8 cellular contexts compared by ENCODE assay signal in genomic region chr2:234288974-234289455, GRCh38.
DNase-seq lines count a peak whose midpoint lies in the region; ATAC-seq, FAIRE-seq and TF ChIP-seq lines count a peak whose summit lies in the region.

No MANE protein-coding gene starts in this region.

- H3K27ac Mint-ChIP-seq in CD4-positive, alpha-beta memory T cell, result peak overlapping the region; percentile 93 to 100 (median 100)
- peak overlapping the region; percentile 96 for H3K27ac Mint-ChIP-seq in activated naive CD4-positive, alpha-beta T cell treated with anti-CD3 and anti-CD28 coated beads for 36 hours

- intact Hi-C loops in CD4-positive, alpha-beta memory T cell (cut with micrococcal nuclease), result loop anchor here (1.0 to 2.0 kb wide), 6 partner anchors 10 to 211 kb away; no protein-coding TSS in a partner anchor
- intact Hi-C loops in activated naive CD4-positive, alpha-beta T cell treated with anti-CD3 and anti-CD28 coated beads for 36 hours (cut with micrococcal nuclease), result loop anchor here (1.0 to 2.0 kb wide), 3 partner anchors 154 to 256 kb away; no protein-coding TSS in a partner anchor
- intact Hi-C loops in sigmoid colon (cut with DNase I), result loop anchor here (2.0 to 10.0 kb wide), 3 partner anchors 154 to 314 kb away; partner anchors contain the start of gene ARL4C

- H3K4me1 Mint-ChIP-seq in CD4-positive, alpha-beta memory T cell, result peaks cover 50 to 65% (median 58%) of the 10 kb centered on the region in 4 donors
- peaks cover 71% of the 10 kb centered on the region for H3K4me1 Mint-ChIP-seq in activated naive CD4-positive, alpha-beta T cell treated with anti-CD3 and anti-CD28 coated beads for 36 hours (ENCODE audit: low read depth)

- no peaks in the 10 kb centered on the region for H3K9me3 ChIP-seq in CD4-positive, alpha-beta memory T cell (ENCODE audit: control insufficient read depth in 1 of 2, low read length in 2 of 2)
- H3K9me3 ChIP-seq in cardiac muscle cell (ENCODE audit: low read depth) (no peaks in the 10 kb centered on the region), sigmoid colon (no peaks in the 10 kb centered on the region)

- peak overlapping the region in 1 of 2 donors; percentile 23 for H3K4me3 ChIP-seq in CD4-positive, alpha-beta memory T cell (ENCODE audit: low read length in 2 of 2)
- H3K4me3 ChIP-seq in cardiac muscle cell (no peak overlapping the region), sigmoid colon (no peak overlapping the region)

- no peaks in the 10 kb centered on the region for H3K27me3 ChIP-seq in CD4-positive, alpha-beta memory T cell (ENCODE audit: insufficient read depth, low read length)
- H3K27me3 ChIP-seq in cardiac muscle cell, result no peaks in the 10 kb centered on the region
- H3K27me3 ChIP-seq in sigmoid colon, result no peaks in the 10 kb centered on the region

- peak overlapping the region; percentile 97 for H3K27ac ChIP-seq in CD4-positive, alpha-beta memory T cell (ENCODE audit: low read depth, low read length)
- no peak overlapping the region for H3K27ac ChIP-seq in cardiac muscle cell
- no peak overlapping the region for H3K27ac ChIP-seq in sigmoid colon

- ATAC-seq in HG03139 (IDR thresholded peaks at IDR 0.05; ENCODE audit: unreplicated experiment), result no peak
- no peak for ATAC-seq in HG03442 (IDR thresholded peaks at IDR 0.05; ENCODE audit: unreplicated experiment)

- peak; percentile 33 for FAIRE-seq in HTR-8/SVneo (lab: Jason Lieb, UNC)

- TF ChIP-seq CTCF in cardiac muscle cell (IDR thresholded peaks at IDR 0.05; ENCODE audit: low read depth, low read length) (peak; percentile 83), sigmoid colon (IDR thresholded peaks at IDR 0.05) (peak; percentile 50 to 68 (median 62))

- H3K4me1 ChIP-seq in CD4-positive, alpha-beta memory T cell (ENCODE audit: insufficient read depth, low read length), result peaks cover 56% of the 10 kb centered on the region
- no peaks in the 10 kb centered on the region for H3K4me1 ChIP-seq in cardiac muscle cell (ENCODE audit: low read depth)
- H3K4me1 ChIP-seq in sigmoid colon, result no peaks in the 10 kb centered on the region

- no peaks in the 10 kb centered on the region for H3K9me3 Mint-ChIP-seq in CD4-positive, alpha-beta memory T cell
- no peaks in the 10 kb centered on the region for H3K9me3 Mint-ChIP-seq in activated naive CD4-positive, alpha-beta T cell treated with anti-CD3 and anti-CD28 coated beads for 36 hours

- peak; percentile 76 to 83 (median 82) for DNase-seq in CD4-positive, alpha-beta memory T cell
- peak; percentile 66 for DNase-seq in HTR-8/SVneo (ENCODE audit: insufficient read length, low spot score)
- DNase-seq in RPMI8226, result peak; percentile 47
- DNase-seq in activated naive CD4-positive, alpha-beta T cell treated with anti-CD3 and anti-CD28 coated beads for 36 hours, result peak; percentile 89
- DNase-seq in cardiac muscle cell (ENCODE audit: low read depth in 1 of 2, low spot score in 1 of 2), result peak; percentile 63 to 69
- peak; percentile 80 for DNase-seq in sigmoid colon

- 54 to 74% methylated on average over 13 of the region's 13 CpGs for WGBS in sigmoid colon, 2 donors

- TF ChIP-seq POLR2A in sigmoid colon (IDR thresholded peaks at IDR 0.05), result no peak

- POLR2A ChIA-PET in CD4-positive, alpha-beta memory T cell (lab: Charles Lee; ENCODE audit: partially characterized antibody), result interaction anchor here (0.5 to 12.0 kb wide), 26 partner anchors 8 to 263 kb away, joined by 3 to 471 read pairs (median 5); partner anchors contain the start of gene ARL4C

- H3K36me3 Mint-ChIP-seq in CD4-positive, alpha-beta memory T cell, result no peaks in the 10 kb centered on the region
- H3K36me3 Mint-ChIP-seq in activated naive CD4-positive, alpha-beta T cell treated with anti-CD3 and anti-CD28 coated beads for 36 hours (ENCODE audit: low read depth), result no peaks in the 10 kb centered on the region

- H3K27me3 Mint-ChIP-seq in CD4-positive, alpha-beta memory T cell, result no peaks in the 10 kb centered on the region
- no peaks in the 10 kb centered on the region for H3K27me3 Mint-ChIP-seq in activated naive CD4-positive, alpha-beta T cell treated with anti-CD3 and anti-CD28 coated beads for 36 hours (ENCODE audit: low read depth)

- TF ChIP-seq EP300 in sigmoid colon (IDR thresholded peaks at IDR 0.05), result no peak

- no peaks in the 10 kb centered on the region for H3K36me3 ChIP-seq in CD4-positive, alpha-beta memory T cell (ENCODE audit: insufficient read depth, low read length)
- H3K36me3 ChIP-seq in cardiac muscle cell, result no peaks in the 10 kb centered on the region
- no peaks in the 10 kb centered on the region for H3K36me3 ChIP-seq in sigmoid colon

- peak overlapping the region in 4 of 8 donors; percentile 46 to 85 (median 70) for H3K4me3 Mint-ChIP-seq in CD4-positive, alpha-beta memory T cell
- no peak overlapping the region for H3K4me3 Mint-ChIP-seq in activated naive CD4-positive, alpha-beta T cell treated with anti-CD3 and anti-CD28 coated beads for 36 hours

- CTCF ChIA-PET in CD4-positive, alpha-beta memory T cell (lab: Charles Lee; ENCODE audit: partially characterized antibody), result interaction anchor here (0.8 to 10.6 kb wide), 46 partner anchors 8 to 307 kb away, joined by 3 to 163 read pairs (median 8); partner anchors contain the start of gene ARL4C
- CTCF ChIA-PET in activated naive CD4-positive, alpha-beta T cell treated with anti-CD3 and anti-CD28 coated beads for 36 hours (lab: Charles Lee), result interaction anchor here (0.8 to 3.4 kb wide), 29 partner anchors 9 to 256 kb away, joined by 3 to 27 read pairs (median 6); partner anchors contain the start of gene ARL4C
